Comparison of ENCODE assay signal across 27 cellular contexts in genomic region chr11:24819863-24820434, GRCh38.
DNase-seq lines count a peak whose midpoint lies in the region; ATAC-seq, FAIRE-seq and TF ChIP-seq lines count a peak whose summit lies in the region.
"Had no signal": no experiment of that assay in that cellular context is flagged by ENCODE, and none has a peak within 500 bp of the region (broad histone marks: within the 10 kb centered on the region; RNA-seq: fewer than 3 reads in every experiment).

No MANE protein-coding gene starts in this region.

- WGBS in liver: 63% methylated on average over 4 of the region's 4 CpGs
- WGBS in HepG2 (ENCODE audit: low lambda C conversion rate): 2% methylated on average over 4 of the region's 4 CpGs

- no peaks in the 10 kb centered on the region for H3K36me3 Mint-ChIP-seq in natural killer cell
- H3K36me3 Mint-ChIP-seq: CD14-positive monocyte; CD8-positive, alpha-beta memory T cell had no signal

- no peaks in the 10 kb centered on the region for H3K79me2 ChIP-seq in HepG2 (ENCODE audit: insufficient read depth, low read length)
- H3K79me2 ChIP-seq in neural cell (replicated peaks; ENCODE audit: insufficient read depth, low read length): no peaks in the 10 kb centered on the region

- ATAC-seq in HepG2: no peak
- ATAC-seq in left lobe of liver: peak; percentile 82
- no peak for ATAC-seq in natural killer cell
- ATAC-seq: A549, GM23338 had no signal

- H4K20me1 ChIP-seq in HepG2 (ENCODE audit: insufficient read depth, low read length): no peaks in the 10 kb centered on the region
- no peaks in the 10 kb centered on the region for H4K20me1 ChIP-seq in neural cell (ENCODE audit: insufficient read depth)
- H4K20me1 ChIP-seq: BLaER1 treated with 17β-estradiol and CSF1 and Interleukin-3, amounts not matched to agents 10 nM and 100 nM had no signal

- H3K27me3 ChIP-seq in liver (ENCODE audit: control insufficient read depth in 4 of 4, insufficient read depth in 4 of 4, low read length in 3 of 4) (no peaks in the 10 kb centered on the region), HepG2 (ENCODE audit: control insufficient read depth in 1 of 2, insufficient read depth in 2 of 2, low read length in 2 of 2) (no peaks in the 10 kb centered on the region), neural cell (ENCODE audit: insufficient read depth, low read depth, low read length) (no peaks in the 10 kb centered on the region)
- H3K27me3 ChIP-seq: BE2C; BLaER1 treated with 17β-estradiol and CSF1 and Interleukin-3, amounts not matched to agents 10 nM and 100 nM had no signal

- DNase-seq in DMS53 (lab: John Stamatoyannopoulos, UW) (peak; percentile 14), DMS53 treated with DMSO at 0.1 percent for 48 hours (lab: John Stamatoyannopoulos, UW; ENCODE audit: unreplicated experiment) (no peak), HepG2 (ENCODE audit: low spot score) (no peak), left lobe of liver (ENCODE audit: low spot score) (no peak), natural killer cell (no peak), head of caudate nucleus (no peak)
- DNase-seq: 8988T; ACHN; AML-193; BE2C; CD4-positive, alpha-beta T cell; CD8-positive, alpha-beta memory T cell; DMS 273 treated with DMSO at 0.1 percent for 48 hours; DND-41; HFFc6 had no signal

- H3F3A ChIP-seq in neural cell (ENCODE audit: insufficient read depth, low read length, poor library complexity, severe bottlenecking): no peaks in the 10 kb centered on the region

- H3K9ac ChIP-seq in liver (ENCODE audit: low read depth in 1 of 2, low read length in 2 of 2) (no peak overlapping the region), HepG2 (ENCODE audit: insufficient read depth, low read depth, low read length) (no peak overlapping the region), neural cell (ENCODE audit: low read length) (peak overlapping the region; percentile 14)
- H3K9ac ChIP-seq: BLaER1 treated with 17β-estradiol and CSF1 and Interleukin-3, amounts not matched to agents 10 nM and 100 nM had no signal

- H3K36me3 ChIP-seq in liver (ENCODE audit: control insufficient read depth in 4 of 4, insufficient read depth in 3 of 4, low read depth in 1 of 4, low read length in 3 of 4) (no peaks in the 10 kb centered on the region), HepG2 (replicated peaks in 1 of 2; ENCODE audit: control insufficient read depth in 1 of 2, insufficient read depth in 2 of 2, low read length in 2 of 2) (no peaks in the 10 kb centered on the region), neural cell (ENCODE audit: insufficient read depth, low read length) (no peaks in the 10 kb centered on the region)
- H3K36me3 ChIP-seq: BE2C; BLaER1 treated with 17β-estradiol and CSF1 and Interleukin-3, amounts not matched to agents 10 nM and 100 nM; HAP-1 had no signal

- H2AFZ ChIP-seq in HepG2 (ENCODE audit: low read length) (no peak overlapping the region), neural cell (ENCODE audit: low read depth, low read length) (no peak overlapping the region)
- H2AFZ ChIP-seq: GM23338 had no signal

- in situ Hi-C loops in HepG2 (cut with HindIII; ENCODE audit: extremely low pct_ligation_motif_present, low pct_unique_long_range_greater_than_20kb): no loop called here

- no TSS peak for BruUV-seq in HepG2 (replicated peaks; lab: Mats Ljungman, UMichigan)

- no peak for TF ChIP-seq POLR2A in HepG2 (IDR thresholded peaks at IDR 0.05; ENCODE audit: insufficient read depth in 1 of 2, low read depth in 2 of 2, low read length in 2 of 2)

- no peaks in the 10 kb centered on the region for H3K4me1 ChIP-seq in liver (ENCODE audit: control insufficient read depth in 4 of 4, insufficient read depth in 4 of 4, low read length in 3 of 4)
- no peaks in the 10 kb centered on the region for H3K4me1 ChIP-seq in HepG2 (ENCODE audit: insufficient read depth, low read length)
- H3K4me1 ChIP-seq: A549, BE2C had no signal

- no peak overlapping the region for H3K4me3 Mint-ChIP-seq in natural killer cell
- H3K4me3 Mint-ChIP-seq: CD14-positive monocyte; CD4-positive, alpha-beta T cell; CD8-positive, alpha-beta memory T cell; GM23338; HFFc6 had no signal

- peaks cover 8 to 14% of the 10 kb centered on the region in 2 donors for H3K9me3 Mint-ChIP-seq in natural killer cell
- H3K9me3 Mint-ChIP-seq: GM23338 had no signal

- H3K4me1 Mint-ChIP-seq in natural killer cell: no peaks in the 10 kb centered on the region
- H3K4me1 Mint-ChIP-seq: CD8-positive, alpha-beta memory T cell had no signal

- no peak for TF ChIP-seq EP300 in HepG2 (IDR thresholded peaks at IDR 0.05; ENCODE audit: low read depth in 2 of 2, low read length in 2 of 2)
- no peak for TF ChIP-seq EP300 in HepG2 (CRISPR knock-in tag; IDR thresholded peaks at IDR 0.05; ENCODE audit: borderline replicate concordance)
- peak; percentile 93 for TF ChIP-seq EP300 in neural cell (conservative IDR thresholded peaks at IDR 0.05; ENCODE audit: poor library complexity, severe bottlenecking)

- no peak overlapping the region for H3K4me3 ChIP-seq in liver (ENCODE audit: low read depth in 1 of 3, low read length in 3 of 3)
- no peak overlapping the region for H3K4me3 ChIP-seq in HepG2 (replicated peaks in 1 of 3; ENCODE audit: insufficient read depth in 1 of 3, low read depth in 2 of 3, low read length in 3 of 3)
- H3K4me3 ChIP-seq in neural cell (ENCODE audit: low read length): peak overlapping the region; percentile 31
- H3K4me3 ChIP-seq: A549; BLaER1 treated with 17β-estradiol and CSF1 and Interleukin-3, amounts not matched to agents 10 nM and 100 nM; GM23338; HAP-1 had no signal

- no peak for FAIRE-seq in HepG2 (lab: Jason Lieb, UNC)
- FAIRE-seq: A549, D721Med, G401.6, GM12892, GM19239, H54 had no signal

- H3K27ac Mint-ChIP-seq in natural killer cell: no peak overlapping the region
- H3K27ac Mint-ChIP-seq: CD14-positive monocyte; CD4-positive, alpha-beta T cell; CD8-positive, alpha-beta memory T cell; GM23338; HFFc6 had no signal

- H3K27me3 Mint-ChIP-seq in natural killer cell (ENCODE audit: low read depth in 2 of 2): no peaks in the 10 kb centered on the region
- H3K27me3 Mint-ChIP-seq: CD4-positive, alpha-beta T cell; CD8-positive, alpha-beta memory T cell had no signal

- TF ChIP-seq RAD21 in liver (IDR thresholded peaks at IDR 0.05) (peak; percentile 45 to 60), HepG2 (CRISPR knock-in tag; IDR thresholded peaks at IDR 0.05) (no peak), neural cell (conservative IDR thresholded peaks at IDR 0.05) (peak; percentile 60)

- CTCF ChIA-PET in HepG2 (lab: Yijun Ruan, JAX; ENCODE audit: low intra/inter-chr PET ratio, low total read pairs): no interaction called here

- TF ChIP-seq CTCF in liver (IDR thresholded peaks at IDR 0.05; ENCODE audit: low read depth, low read length, missing input control): no peak
- TF ChIP-seq CTCF in HepG2 (CRISPR knock-in tag; IDR thresholded peaks at IDR 0.05): no peak
- peak; percentile 42 for TF ChIP-seq CTCF in neural cell (IDR thresholded peaks at IDR 0.05; ENCODE audit: poor library complexity, severe bottlenecking)
- no peak for TF ChIP-seq CTCF in natural killer cell (IDR thresholded peaks at IDR 0.05)

- H3K27ac ChIP-seq in liver (ENCODE audit: low read depth in 1 of 2, low read length in 2 of 2) (no peak overlapping the region), HepG2 (ENCODE audit: extremely low read length, insufficient read depth, low read length) (no peak overlapping the region), neural cell (ENCODE audit: low read length) (peak overlapping the region; percentile 74)
- H3K27ac ChIP-seq: A549 had no signal

- no peaks in the 10 kb centered on the region for H3K9me2 ChIP-seq in neural cell (ENCODE audit: insufficient read depth, low read length)

- H3K9me3 ChIP-seq in liver (ENCODE audit: control insufficient read depth in 4 of 4, low read length in 3 of 4): no peaks in the 10 kb centered on the region
- H3K9me3 ChIP-seq in HepG2 (ENCODE audit: low read length): no peaks in the 10 kb centered on the region
- no peaks in the 10 kb centered on the region for H3K9me3 ChIP-seq in neural cell (ENCODE audit: low read length)
- H3K9me3 ChIP-seq: A549; BE2C; BLaER1 treated with 17β-estradiol and CSF1 and Interleukin-3, amounts not matched to agents 10 nM and 100 nM; HAP-1 had no signal

- POLR2A ChIA-PET in HepG2 (lab: Yijun Ruan, JAX): no interaction called here

- H3K4me2 ChIP-seq in HepG2 (ENCODE audit: low read depth, low read length) (no peak overlapping the region), neural cell (ENCODE audit: low read length) (peak overlapping the region; percentile 2)
- H3K4me2 ChIP-seq: A549, GM23338 had no signal

- intact Hi-C loops in HepG2 (cut with micrococcal nuclease; ENCODE audit: unreplicated experiment) (no loop called here), natural killer cell (cut with micrococcal nuclease) (no loop called here), head of caudate nucleus (cut with DNase I) (no loop called here)

TF ChIP-seq in liver, 16 proteins besides CTCF, POLR2A, EP300 and RAD21 (continues in another document):
- no peak for TF ChIP-seq FOXA1 (IDR thresholded peaks at IDR 0.05)
- TF ChIP-seq GABPA (IDR thresholded peaks at IDR 0.05 in 1 of 2, conservative IDR thresholded peaks at IDR 0.05 in 1 of 2): no peak
- TF ChIP-seq SP1 (IDR thresholded peaks at IDR 0.05): no peak
- no peak for TF ChIP-seq FOXA2 (IDR thresholded peaks at IDR 0.05)
- no peak for TF ChIP-seq MAX (IDR thresholded peaks at IDR 0.05)

TF ChIP-seq in HepG2, 621 proteins besides CTCF, POLR2A, EP300 and RAD21 (continues in another document):
- TF ChIP-seq ZNF205 (CRISPR knock-in tag; IDR thresholded peaks at IDR 0.05) (no peak), MEIS1 (CRISPR knock-in tag; IDR thresholded peaks at IDR 0.05; ENCODE audit: borderline replicate concordance) (no peak), GABPA (IDR thresholded peaks at IDR 0.05; ENCODE audit: low read depth, low read length) (no peak), GABPA (CRISPR knock-in tag; IDR thresholded peaks at IDR 0.05; ENCODE audit: low read depth) (no peak), MZF1 (CRISPR knock-in tag; IDR thresholded peaks at IDR 0.05; ENCODE audit: borderline replicate concordance) (no peak)

TF ChIP-seq in neural cell, 6 proteins besides CTCF, POLR2A, EP300 and RAD21 (continues in another document):
- TF ChIP-seq EZH2 (IDR thresholded peaks at IDR 0.05; ENCODE audit: borderline replicate concordance, insufficient read depth, low read length, poor library complexity, severe bottlenecking) (no peak), POLR2AphosphoS5 (IDR thresholded peaks at IDR 0.05) (peak; percentile 38)
